Comparison of ENCODE assay signal across 11 cellular contexts in the genomic region with DNA sequence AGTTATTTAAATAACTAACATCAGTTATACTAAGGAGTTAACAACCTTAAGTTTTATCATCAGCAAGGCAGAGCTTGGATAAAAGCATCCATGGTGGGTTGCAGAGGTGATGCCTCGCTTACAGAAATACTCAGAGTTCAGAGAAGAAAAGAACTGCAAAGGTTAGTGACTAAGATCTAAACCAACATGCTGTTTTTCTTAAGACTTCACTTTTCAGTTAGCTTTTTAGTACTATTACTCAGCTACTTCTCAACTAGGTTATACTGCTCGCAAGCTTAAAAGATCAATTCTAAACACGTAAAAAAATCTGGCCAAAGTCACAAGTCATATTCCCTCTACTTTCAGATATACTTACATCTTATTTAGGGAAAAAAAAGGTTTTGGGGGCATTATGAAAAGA. TPM values are rescaled to one million over a fixed set of nuclear protein-coding genes. Genes with fewer than 3 reads are reported as not detected.
DNase-seq lines count a peak whose midpoint lies in the region; ATAC-seq and TF ChIP-seq lines count a peak whose summit lies in the region.
"Had no signal": no experiment of that assay in that cellular context is flagged by ENCODE, and none has a peak within 500 bp of the region (broad histone marks: within the 10 kb centered on the region; RNA-seq: fewer than 3 reads in every experiment).

No MANE protein-coding gene starts in this region.

- no peak overlapping the region for H2BK15ac ChIP-seq in mesendoderm (replicated peaks; ENCODE audit: low read depth)

- H3K27ac ChIP-seq in right atrium auricular region, result peak overlapping the region; percentile 65 to 87
- H3K27ac ChIP-seq in mesendoderm (ENCODE audit: low read depth, low read length), result no peak overlapping the region
- H3K27ac ChIP-seq in uterus, result no peak overlapping the region

- H3K4ac ChIP-seq in mesendoderm (ENCODE audit: low read depth, low read length), result no peak overlapping the region

- H3K4me3 ChIP-seq in right atrium auricular region (peak overlapping the region in 1 of 2 donors; percentile 7), mesendoderm (ENCODE audit: low read length) (no peak overlapping the region), uterus (peak overlapping the region; percentile 68 to 86)

- H3K27me3 Mint-ChIP-seq in activated T-helper 17 cell treated with anti-CD3 and anti-CD28 coated beads, Interleukin-2, amount 50 U/mL, for 72 hours, result no peaks in the 10 kb centered on the region

- H2BK5ac ChIP-seq in mesendoderm (ENCODE audit: low read length), result no peak overlapping the region

- peaks cover 79% of the 10 kb centered on the region for H3K36me3 Mint-ChIP-seq in activated T-helper 17 cell treated with anti-CD3 and anti-CD28 coated beads, Interleukin-2, amount 50 U/mL, for 72 hours (ENCODE audit: low read depth)

- no peak overlapping the region for H4K8ac ChIP-seq in mesendoderm (ENCODE audit: low read depth, low read length)

- H3K9ac ChIP-seq in mesendoderm (ENCODE audit: low read length), result no peak overlapping the region

- ATAC-seq in Right ventricle myocardium superior (ENCODE audit: poor library complexity) (no peak), GM18502 (IDR thresholded peaks at IDR 0.05; ENCODE audit: poor library complexity, unreplicated experiment) (no peak)
- peak; percentile 64 for ATAC-seq in activated T-helper 17 cell treated with anti-CD3 and anti-CD28 coated beads, Interleukin-2, amount 50 U/mL, for 72 hours (replicated peaks)

- H3K9me3 Mint-ChIP-seq in activated T-helper 17 cell treated with anti-CD3 and anti-CD28 coated beads, Interleukin-2, amount 50 U/mL, for 72 hours, result no peaks in the 10 kb centered on the region

- H3K27ac Mint-ChIP-seq in activated T-helper 17 cell treated with anti-CD3 and anti-CD28 coated beads, Interleukin-2, amount 50 U/mL, for 72 hours, result peak overlapping the region; percentile 97

- DNase-seq in right atrium auricular region (ENCODE audit: low spot score) (no peak), Right ventricle myocardium superior (no peak), mesendoderm (no peak), uterus (no peak), T-helper 9 cell (no peak), midbrain (lab: John Stamatoyannopoulos, UW) (no peak)
- DNase-seq: DMS53, GOT3, MV-4-11 had no signal

- no peak for TF ChIP-seq CTCF in right atrium auricular region (IDR thresholded peaks at IDR 0.05)
- TF ChIP-seq CTCF in uterus (IDR thresholded peaks at IDR 0.05), result no peak

- intact Hi-C loops in Right ventricle myocardium superior (cut with DNase I) (no loop called here), uterus (cut with DNase I; ENCODE audit: low total_unique reads) (no loop called here)

- H3K9me3 ChIP-seq in right atrium auricular region (no peaks in the 10 kb centered on the region), uterus (no peaks in the 10 kb centered on the region)

- no peaks in the 10 kb centered on the region for H3K36me3 ChIP-seq in right atrium auricular region
- peaks cover 2% of the 10 kb centered on the region for H3K36me3 ChIP-seq in mesendoderm (ENCODE audit: control insufficient read depth, insufficient read depth, low read length)
- no peaks in the 10 kb centered on the region for H3K36me3 ChIP-seq in uterus

- H3K4me3 Mint-ChIP-seq in activated T-helper 17 cell treated with anti-CD3 and anti-CD28 coated beads, Interleukin-2, amount 50 U/mL, for 72 hours, result peak overlapping the region; percentile 96

- no CpG with 5 or more reads among the region's 3 CpGs for WGBS in mesendoderm (ENCODE audit: extremely low coverage, insufficient coverage, low lambda C conversion rate)

- no peak overlapping the region for H2AK5ac ChIP-seq in mesendoderm (ENCODE audit: low read length)

- peaks cover 33% of the 10 kb centered on the region for H3K4me1 Mint-ChIP-seq in activated T-helper 17 cell treated with anti-CD3 and anti-CD28 coated beads, Interleukin-2, amount 50 U/mL, for 72 hours

- no peak overlapping the region for H3K18ac ChIP-seq in mesendoderm (ENCODE audit: low read length)

- no peak overlapping the region for H3K56ac ChIP-seq in mesendoderm (ENCODE audit: low read length)

- H3K4me1 ChIP-seq in right atrium auricular region (peaks cover 0 to 66% of the 10 kb centered on the region in 2 donors), mesendoderm (ENCODE audit: control insufficient read depth, low read depth, low read length) (peaks cover 6% of the 10 kb centered on the region), uterus (peaks cover 0 to 4% of the 10 kb centered on the region in 2 donors)

- H3K23ac ChIP-seq in mesendoderm (ENCODE audit: low read length), result no peak overlapping the region

- no peak overlapping the region for H2BK120ac ChIP-seq in mesendoderm (ENCODE audit: low read depth, low read length)

- peaks cover 68% of the 10 kb centered on the region for H3K79me2 ChIP-seq in mesendoderm (ENCODE audit: control insufficient read depth, insufficient read depth, low read length)

- peaks cover 2% of the 10 kb centered on the region for H3K79me1 ChIP-seq in mesendoderm (ENCODE audit: low read length)

- peak overlapping the region; percentile 2 for H3K4me2 ChIP-seq in mesendoderm (ENCODE audit: low read length)

- no peak for TF ChIP-seq POLR2A in uterus (IDR thresholded peaks at IDR 0.05)

- H4K5ac ChIP-seq in mesendoderm (ENCODE audit: low read length), result no peak overlapping the region

- H3K27me3 ChIP-seq in right atrium auricular region (no peaks in the 10 kb centered on the region), mesendoderm (ENCODE audit: insufficient read depth, low read length, poor library complexity) (no peaks in the 10 kb centered on the region), uterus (no peaks in the 10 kb centered on the region)

RNA-seq across cellular contexts. Expression of gene PPP1CC, which starts 2.8 kb away (rescaled TPM):
- 100 to 1,000 TPM in 1 of 2 donors, 10 to 100 TPM in 1; 99.5 to 199 TPM for total RNA-seq in right atrium auricular region
- total RNA-seq in Right ventricle myocardium superior, result 175 TPM
- 100 to 1,000 TPM; 185 to 259 TPM for total RNA-seq in activated T-helper 17 cell treated with anti-CD3 and anti-CD28 coated beads, Interleukin-2, amount 50 U/mL, for 72 hours
- 266 TPM for polyA plus RNA-seq in mesendoderm (2013, experiment 1 of 2)
- polyA plus RNA-seq in mesendoderm (2013, experiment 2 of 2), result 258 TPM
- total RNA-seq in uterus, result 100 to 1,000 TPM; 110 to 224 (median 134) TPM

RNA-seq across cellular contexts. Expression of gene HVCN1, which starts 51.0 kb away (rescaled TPM):
- total RNA-seq in right atrium auricular region (10 to 100 TPM; 21.7 to 24.1 TPM), Right ventricle myocardium superior (11.9 TPM), uterus (10 to 100 TPM in 3 of 4 donors, 1 to 10 TPM in 1; 3.8 to 18.1 (median 14.0) TPM)
- total RNA-seq in activated T-helper 17 cell treated with anti-CD3 and anti-CD28 coated beads, Interleukin-2, amount 50 U/mL, for 72 hours, result 1 to 10 TPM in 1 of 2 donors, under 1 TPM in 1; 0.71 to 1.7 TPM
- polyA plus RNA-seq in mesendoderm (2013, experiment 1 of 2), result 4.6 TPM
- 4.3 TPM for polyA plus RNA-seq in mesendoderm (2013, experiment 2 of 2)

Comparison
In these comparisons a context has a peak if more than half of its experiments do, and no peak if none do; other contexts are left out.
1. H3K27ac ChIP-seq: peak in right atrium auricular region (2 of 2); none in mesendoderm (single experiment) and uterus (0 of 2).